In genomic region chr9:4640027-4640426, GRCh38 we compare ENCODE assay signal across 1 cellular context.
TF ChIP-seq lines count a peak whose summit lies in the region.

No MANE protein-coding gene starts in this region.

TF ChIP-seq in H1, 55 proteins besides CTCF, POLR2A, EP300 and RAD21:
- no peak for TF ChIP-seq USF2 (IDR thresholded peaks at IDR 0.05; ENCODE audit: low read length)
- TF ChIP-seq CREB1 (IDR thresholded peaks at IDR 0.05), result no peak
- TF ChIP-seq HDAC2 (IDR thresholded peaks at IDR 0.05; ENCODE audit: borderline replicate concordance in 1 of 2, low read depth in 2 of 2, low read length in 2 of 2), result no peak
- TF ChIP-seq BCL11A (IDR thresholded peaks at IDR 0.05; ENCODE audit: low read depth in 2 of 2, low read length in 2 of 2), result no peak
- no peak for TF ChIP-seq CTBP2 (IDR thresholded peaks at IDR 0.05; ENCODE audit: borderline replicate concordance, insufficient read depth, insufficient read length, low read length)
- TF ChIP-seq SRF (IDR thresholded peaks at IDR 0.05; ENCODE audit: low read depth, low read length), result no peak
- no peak for TF ChIP-seq MAX (IDR thresholded peaks at IDR 0.05)
- no peak for TF ChIP-seq SAP30 (IDR thresholded peaks at IDR 0.05; ENCODE audit: insufficient read depth, insufficient replicate concordance, low read length)
- TF ChIP-seq KDM4A (IDR thresholded peaks at IDR 0.05; ENCODE audit: low read depth, low read length, severe bottlenecking), result no peak
- TF ChIP-seq YY1 (IDR thresholded peaks at IDR 0.05; ENCODE audit: low read depth, low read length), result no peak
- no peak for TF ChIP-seq EGR1 (IDR thresholded peaks at IDR 0.05; ENCODE audit: borderline replicate concordance, low read depth, low read length)
- no peak for TF ChIP-seq TAF7 (optimal IDR thresholded peaks at IDR 0.05; ENCODE audit: borderline replicate concordance, low read depth, low read length)
